Comparison of ENCODE assay signal across 16 cellular contexts in the genomic region with DNA sequence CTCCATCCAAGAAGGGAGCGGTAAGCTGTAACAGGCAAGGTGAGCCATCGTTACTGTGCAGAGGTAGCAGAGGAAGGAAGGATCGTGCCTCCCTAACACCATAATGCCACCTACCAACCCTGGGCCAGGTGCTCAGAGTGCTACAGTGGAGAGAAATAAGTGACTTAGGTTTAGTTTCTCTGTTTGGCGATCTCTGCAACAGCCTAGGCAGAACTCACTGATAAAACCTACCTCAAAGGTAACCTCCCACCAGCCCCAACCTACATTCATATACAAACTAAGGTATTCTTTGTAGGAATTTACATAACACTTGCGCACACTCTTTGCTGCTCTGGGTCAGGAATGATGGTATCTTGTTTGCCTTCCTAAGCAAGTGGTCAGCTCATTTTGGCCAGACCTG.
"Had no signal": no experiment of that assay in that cellular context is flagged by ENCODE, and none has a peak within 500 bp of the region (broad histone marks: within the 10 kb centered on the region; RNA-seq: fewer than 3 reads in every experiment).

No MANE protein-coding gene starts in this region.

- ATAC-seq: foreskin keratinocyte; left lobe of liver; mucosa of descending colon; naive thymus-derived CD8-positive, alpha-beta T cell; right cardiac atrium had no signal

- DNase-seq: colonic mucosa; dermis blood vessel endothelial cell; erythroblast; foreskin keratinocyte; islet precursor cell; mucosa of descending colon; naive thymus-derived CD8-positive, alpha-beta T cell; posterior cingulate gyrus; right cardiac atrium; small intestine; stimulated activated CD4-positive, alpha-beta T cell treated with anti-CD3 and anti-CD28 coated beads, Interleukin-12 subunit alpha, Interleukin-12 subunit beta, amount 100 ng/mL, for 4 hours; stimulated activated CD4-positive, alpha-beta T cell treated with anti-CD3 and anti-CD28 coated beads, Interleukin-2, amount 100 ng/mL, for 48 hours; stimulated activated naive CD4-positive, alpha-beta T cell treated with Interleukin-2 at 50 U/mL for 16 hours; trophoblast cell had no signal

- H3K36me3 ChIP-seq: colonic mucosa, neutrophil had no signal

- H3K4me3 ChIP-seq: colonic mucosa, mucosa of descending colon had no signal

- H3K27me3 ChIP-seq: colonic mucosa, foreskin keratinocyte, neutrophil had no signal

- H3K27ac ChIP-seq: colonic mucosa, foreskin keratinocyte, neutrophil had no signal

- H3K9me3 ChIP-seq: colonic mucosa, mucosa of descending colon, neutrophil had no signal

- H3K4me1 ChIP-seq: colonic mucosa, foreskin keratinocyte had no signal
